Comparison of ENCODE assay signal across 16 cellular contexts in the genomic region with DNA sequence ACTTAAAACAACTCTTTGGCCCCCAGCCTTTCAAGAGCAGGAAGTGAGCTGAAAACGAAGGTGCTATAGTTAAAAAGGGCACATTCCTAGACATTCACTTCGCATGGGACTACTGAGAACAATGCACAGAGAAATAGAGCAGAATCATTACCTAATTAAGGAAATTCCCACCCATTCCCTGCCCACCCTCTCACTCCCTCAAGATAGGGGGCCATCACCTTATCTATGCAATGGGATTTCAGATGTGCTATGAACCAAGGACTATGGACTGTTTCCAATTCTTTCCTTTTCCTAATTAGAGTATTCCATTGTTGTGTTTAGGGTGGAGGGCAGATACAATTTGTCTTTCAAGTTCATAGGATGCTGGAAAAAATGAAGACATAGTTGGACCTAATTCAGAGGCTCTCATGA.
DNase-seq lines count a peak whose midpoint lies in the region; ATAC-seq and TF ChIP-seq lines count a peak whose summit lies in the region.
"Had no signal": no experiment of that assay in that cellular context is flagged by ENCODE, and none has a peak within 500 bp of the region (broad histone marks: within the 10 kb centered on the region; RNA-seq: fewer than 3 reads in every experiment).

No MANE protein-coding gene starts in this region.

- TF ChIP-seq CTCF in heart right ventricle (IDR thresholded peaks at IDR 0.05) (no peak), fibroblast of pulmonary artery (IDR thresholded peaks at IDR 0.05; ENCODE audit: low read length, missing control alignments) (no peak), GM10266 (IDR thresholded peaks at IDR 0.05; ENCODE audit: control insufficient read depth, insufficient read depth, low read depth, missing control alignments) (no peak), Calu3 (IDR thresholded peaks at IDR 0.05; ENCODE audit: unreplicated experiment) (no peak), BE2C (IDR thresholded peaks at IDR 0.05; ENCODE audit: low read depth, low read length) (no peak)

- H3K27me3 Mint-ChIP-seq in Calu3 (ENCODE audit: unreplicated experiment) = no peaks in the 10 kb centered on the region
- H3K27me3 Mint-ChIP-seq: CD4-positive, alpha-beta T cell had no signal

- H3K27me3 ChIP-seq in heart right ventricle (no peaks in the 10 kb centered on the region), BE2C (no peaks in the 10 kb centered on the region)

- H3K4me3 ChIP-seq in heart right ventricle = no peak overlapping the region
- no peak overlapping the region for H3K4me3 ChIP-seq in fibroblast of pulmonary artery (replicated peaks; ENCODE audit: low read depth, low read length)
- H3K4me3 ChIP-seq in BE2C (ENCODE audit: low read depth, low read length) = no peak overlapping the region

- no peaks in the 10 kb centered on the region for H3K36me3 Mint-ChIP-seq in Calu3 (ENCODE audit: insufficient read depth, unreplicated experiment)

- H3K4me1 Mint-ChIP-seq in Calu3 (ENCODE audit: low read depth, unreplicated experiment) = peaks cover 43% of the 10 kb centered on the region

- WGBS in heart right ventricle, 2 donors = 61 to 70% methylated on average over 2 of the region's 2 CpGs

- H3K36me3 ChIP-seq in heart right ventricle = no peaks in the 10 kb centered on the region
- H3K36me3 ChIP-seq in BE2C = no peaks in the 10 kb centered on the region

- H3K4me1 ChIP-seq in heart right ventricle = peaks cover 0 to 50% (median 29%) of the 10 kb centered on the region in 9 donors
- no peaks in the 10 kb centered on the region; the same call in 1 of the 2 replicates for H3K4me1 ChIP-seq in BE2C

- intact Hi-C loops in heart right ventricle (cut with DNase I) (loop anchor here in 3 of 10 donors (5.0 to 10.0 kb wide), 3 partner anchors 52 to 1050 kb away; a partner anchor contains a TSS), cardiac septum (cut with DNase I) (loop anchor here (1.0 to 10.0 kb wide), 2 partner anchors 56 to 1048 kb away; a partner anchor contains a TSS), Calu3 (cut with micrococcal nuclease; ENCODE audit: unreplicated experiment) (loop anchor here (5.0 kb wide), 2 partner anchors 90 to 335 kb away; no protein-coding TSS in a partner anchor)

- peaks cover 2% of the 10 kb centered on the region for H3K9me3 Mint-ChIP-seq in Calu3 (ENCODE audit: low read depth, unreplicated experiment)

- peak in 1 of 2 donors; percentile 18 for DNase-seq in heart right ventricle
- no peak for DNase-seq in cardiac septum (ENCODE audit: low spot score)
- peak; percentile 63 for DNase-seq in fibroblast of pulmonary artery (ENCODE audit: low read depth)
- DNase-seq in iPS-NIHi11 (ENCODE audit: low spot score) = peak; percentile 15
- no peak for DNase-seq in GM10266 (ENCODE audit: extremely low spot score)
- no peak for DNase-seq in activated gamma-delta T cell treated with Interleukin-2 at 50 U/mL for 16 hours
- DNase-seq in Calu3 = no peak
- DNase-seq in BE2C = no peak
- DNase-seq: CD4-positive, alpha-beta T cell; EL; NCI-H1417; NCI-H187; NCI-H226; NCI-H524; RPMI8226 had no signal

- H3K27ac Mint-ChIP-seq in Calu3 (ENCODE audit: unreplicated experiment) = no peak overlapping the region
- H3K27ac Mint-ChIP-seq: CD4-positive, alpha-beta T cell had no signal

- peak; percentile 49 to 86 (median 80) for ATAC-seq in heart right ventricle

- H3K9me3 ChIP-seq in heart right ventricle = no peaks in the 10 kb centered on the region
- no peaks in the 10 kb centered on the region for H3K9me3 ChIP-seq in BE2C

- CTCF ChIA-PET in Calu3 (lab: Charles Lee) = no interaction called here

- no peak overlapping the region for H3K4me3 Mint-ChIP-seq in Calu3 (ENCODE audit: low read depth, unreplicated experiment)
- H3K4me3 Mint-ChIP-seq: CD4-positive, alpha-beta T cell had no signal

- H3K27ac ChIP-seq in heart right ventricle = peak overlapping the region in 5 of 10 donors; percentile 23 to 66 (median 40)
- H3K27ac ChIP-seq: KMS-11 had no signal

- BruUV-seq in Calu3 (replicated peaks; lab: Mats Ljungman, UMichigan) = no TSS peak

Comparison
In these comparisons a context has a peak if more than half of its experiments do, and no peak if none do; other contexts are left out.
1. DNase-seq: peak in fibroblast of pulmonary artery (single experiment) and iPS-NIHi11 (single experiment); none in cardiac septum (single experiment), GM10266 (single experiment), activated gamma-delta T cell treated with Interleukin-2 at 50 U/mL for 16 hours (single experiment), Calu3 (single experiment) and BE2C (single experiment).